Comparison of ENCODE assay signal across 8 cellular contexts in genomic region chr10:104080762-104081161, GRCh38. TPM values are rescaled to one million over a fixed set of nuclear protein-coding genes. Genes with fewer than 3 reads are reported as not detected.
A peak's percentile ranks its signal among the peaks of the same experiment; 100 is the strongest.
DNase-seq lines count a peak whose midpoint lies in the region; ATAC-seq and TF ChIP-seq lines count a peak whose summit lies in the region.

No MANE protein-coding gene starts in this region.

- no peak overlapping the region for H3K4me3 ChIP-seq in Caco-2 (ENCODE audit: low read depth, low read length)

- H3K4me1 ChIP-seq in Caco-2 = peaks cover 7% of the 10 kb centered on the region

- H3K36me3 ChIP-seq in Caco-2 (ENCODE audit: control insufficient read depth, insufficient read depth, low read length) = no peaks in the 10 kb centered on the region

- H3K27me3 ChIP-seq in Caco-2 (replicated peaks; ENCODE audit: control insufficient read depth, insufficient read depth, low read length) = no peaks in the 10 kb centered on the region

- intact Hi-C loops in Caco-2 (cut with micrococcal nuclease; ENCODE audit: unreplicated experiment) = loop anchor here (1.0 to 2.0 kb wide), 3 partner anchors 35 to 192 kb away; no protein-coding TSS in a partner anchor

- BruUV-seq in Caco-2 (replicated peaks; lab: Mats Ljungman, UMichigan) = no TSS peak

- H3K9me3 Mint-ChIP-seq in Caco-2 (ENCODE audit: unreplicated experiment) = no peaks in the 10 kb centered on the region
- no peaks in the 10 kb centered on the region for H3K9me3 Mint-ChIP-seq in immature natural killer cell
- H3K9me3 Mint-ChIP-seq in T-helper 2 cell treated with Interferon-gamma antibody and Interleukin-4, amounts not matched to agents 5 μg/mL and 100 μg/mL, for 36 hours = no peaks in the 10 kb centered on the region

- H3K36me3 Mint-ChIP-seq in Caco-2 (ENCODE audit: insufficient read depth, unreplicated experiment) = no peaks in the 10 kb centered on the region
- H3K36me3 Mint-ChIP-seq in immature natural killer cell = no peaks in the 10 kb centered on the region
- H3K36me3 Mint-ChIP-seq in T-helper 2 cell treated with Interferon-gamma antibody and Interleukin-4, amounts not matched to agents 5 μg/mL and 100 μg/mL, for 36 hours (ENCODE audit: low read depth) = no peaks in the 10 kb centered on the region

- DNase-seq in Caco-2 = peak in 1 of 2 experiments; percentile 26
- peak; percentile 35 for DNase-seq in HT1080 (ENCODE audit: low read depth)
- DNase-seq in immature natural killer cell = peak in 2 of 3 donors; percentile 11 to 20
- DNase-seq in 8988T = no peak
- DNase-seq in T-helper 2 cell treated with Interferon-gamma antibody and Interleukin-4, amounts not matched to agents 5 μg/mL and 100 μg/mL, for 36 hours (ENCODE audit: low spot score) = no peak
- DNase-seq in C1 segment of cervical spinal cord (lab: John Stamatoyannopoulos, UW) = no peak

- ATAC-seq in SK-N-SH treated with all-trans-retinoic acid at 6 μM for 48 hours (peak; percentile 63), HG03175 (IDR thresholded peaks at IDR 0.05; ENCODE audit: unreplicated experiment) (no peak)

- CTCF ChIA-PET in Caco-2 (lab: Charles Lee) = interaction anchor here (1.0 to 1.2 kb wide), 4 partner anchors 11 to 193 kb away, joined by 4 to 10 read pairs (median 6); partner anchors contain the start of gene SFR1

- POLR2A ChIA-PET in Caco-2 (lab: Charles Lee) = no interaction called here

- H3K4me1 Mint-ChIP-seq in Caco-2 (ENCODE audit: low read depth, unreplicated experiment) (peaks cover 14% of the 10 kb centered on the region), immature natural killer cell (no peaks in the 10 kb centered on the region)
- peaks cover 1% of the 10 kb centered on the region for H3K4me1 Mint-ChIP-seq in T-helper 2 cell treated with Interferon-gamma antibody and Interleukin-4, amounts not matched to agents 5 μg/mL and 100 μg/mL, for 36 hours (ENCODE audit: low read depth)

- H3K27ac Mint-ChIP-seq in Caco-2 (ENCODE audit: unreplicated experiment) = no peak overlapping the region
- H3K27ac Mint-ChIP-seq in immature natural killer cell = no peak overlapping the region
- no peak overlapping the region for H3K27ac Mint-ChIP-seq in T-helper 2 cell treated with Interferon-gamma antibody and Interleukin-4, amounts not matched to agents 5 μg/mL and 100 μg/mL, for 36 hours

- no peaks in the 10 kb centered on the region for H3K9me3 ChIP-seq in Caco-2

- H3K27me3 Mint-ChIP-seq in Caco-2 (ENCODE audit: insufficient read depth, unreplicated experiment) (no peaks in the 10 kb centered on the region), immature natural killer cell (ENCODE audit: low read depth in 3 of 3) (peaks cover 0 to 2% (median 0%) of the 10 kb centered on the region in 3 donors)
- H3K27me3 Mint-ChIP-seq in T-helper 2 cell treated with Interferon-gamma antibody and Interleukin-4, amounts not matched to agents 5 μg/mL and 100 μg/mL, for 36 hours (ENCODE audit: low read depth) = peaks cover 3% of the 10 kb centered on the region

- H3K4me3 Mint-ChIP-seq in Caco-2 (ENCODE audit: unreplicated experiment) (no peak overlapping the region), immature natural killer cell (no peak overlapping the region)
- H3K4me3 Mint-ChIP-seq in T-helper 2 cell treated with Interferon-gamma antibody and Interleukin-4, amounts not matched to agents 5 μg/mL and 100 μg/mL, for 36 hours = no peak overlapping the region

- peak; percentile 53 to 65 for TF ChIP-seq CTCF in Caco-2 (IDR thresholded peaks at IDR 0.05; ENCODE audit: insufficient read depth in 1 of 2, low read depth in 1 of 2, low read length in 1 of 2, severe bottlenecking in 1 of 2, unreplicated experiment in 1 of 2)

TF ChIP-seq in SK-N-SH treated with all-trans-retinoic acid at 6 μM for 48 hours, 23 proteins besides CTCF, POLR2A, EP300 and RAD21:
- no peak for TF ChIP-seq ZFP3 (CRISPR knock-in tag; IDR thresholded peaks at IDR 0.05)
- no peak for TF ChIP-seq OSR1 (CRISPR knock-in tag; IDR thresholded peaks at IDR 0.05)
- no peak for TF ChIP-seq TOX (CRISPR knock-in tag; IDR thresholded peaks at IDR 0.05; ENCODE audit: borderline replicate concordance)
- no peak for TF ChIP-seq ZNF565 (CRISPR knock-in tag; conservative IDR thresholded peaks at IDR 0.05; ENCODE audit: low read depth)
- no peak for TF ChIP-seq CSRNP3 (CRISPR knock-in tag; IDR thresholded peaks at IDR 0.05)
- TF ChIP-seq ZFP30 (CRISPR knock-in tag; IDR thresholded peaks at IDR 0.05) = no peak
- TF ChIP-seq GLIS3 (CRISPR knock-in tag; IDR thresholded peaks at IDR 0.05) = no peak
- no peak for TF ChIP-seq ESRRG (CRISPR knock-in tag; IDR thresholded peaks at IDR 0.05)
- TF ChIP-seq PATZ1 (CRISPR knock-in tag; IDR thresholded peaks at IDR 0.05; ENCODE audit: borderline replicate concordance) = no peak
- TF ChIP-seq TCF4 (CRISPR knock-in tag; IDR thresholded peaks at IDR 0.05; ENCODE audit: borderline replicate concordance) = no peak
- no peak for TF ChIP-seq ZC3H10 (CRISPR knock-in tag; IDR thresholded peaks at IDR 0.05)
- no peak for TF ChIP-seq BACH2 (CRISPR knock-in tag; IDR thresholded peaks at IDR 0.05; ENCODE audit: borderline replicate concordance)

RNA-seq across cellular contexts. Expression of gene COL17A1, which starts 4.9 kb away (rescaled TPM):
- 0.45 and 0.49 TPM in 2 replicates for total RNA-seq in Caco-2 (2022)
- 14.2 and 17.7 TPM in 2 replicates for total RNA-seq in HT1080 (2014; rRNA removed; shearing (Covaris generic))
- 9.4 and 10.8 TPM in 2 replicates for polyA plus RNA-seq in HT1080 (2015; cell fraction: cytosol; rRNA removed)
- 33.2 and 35.9 TPM in 2 replicates for polyA plus RNA-seq in HT1080 (2015; cell fraction: nucleus; rRNA removed)
- polyA plus RNA-seq in immature natural killer cell = not detected

RNA-seq across cellular contexts. Expression of gene SFR1, which starts 41.2 kb away (rescaled TPM):
- total RNA-seq in Caco-2 (2022) = 7.3 and 8.7 TPM in 2 replicates
- total RNA-seq in HT1080 (2014; rRNA removed; shearing (Covaris generic)) = 16.3 and 17.3 TPM in 2 replicates
- 23.8 and 26.4 TPM in 2 replicates for polyA plus RNA-seq in HT1080 (2015; cell fraction: cytosol; rRNA removed)
- 22.2 and 25.8 TPM in 2 replicates for polyA plus RNA-seq in HT1080 (2015; cell fraction: nucleus; rRNA removed)
- polyA plus RNA-seq in immature natural killer cell = 10 to 100 TPM; 15.7 to 19.0 (median 16.7) TPM

Comparison
In these comparisons a context has a peak if more than half of its experiments do, and no peak if none do; other contexts are left out.
1. DNase-seq: peak in HT1080 (single experiment) and immature natural killer cell (2 of 3); none in 8988T (single experiment), T-helper 2 cell treated with Interferon-gamma antibody and Interleukin-4, amounts not matched to agents 5 μg/mL and 100 μg/mL, for 36 hours (single experiment) and C1 segment of cervical spinal cord (0 of 14).
2. RNA of gene COL17A1, which starts 4.9 kb away (total RNA-seq): 14.2 to 17.7 TPM in HT1080; 0.45 to 0.49 TPM in Caco-2; every median in the first group is over 10 times any median in the second.